In the genomic region with DNA sequence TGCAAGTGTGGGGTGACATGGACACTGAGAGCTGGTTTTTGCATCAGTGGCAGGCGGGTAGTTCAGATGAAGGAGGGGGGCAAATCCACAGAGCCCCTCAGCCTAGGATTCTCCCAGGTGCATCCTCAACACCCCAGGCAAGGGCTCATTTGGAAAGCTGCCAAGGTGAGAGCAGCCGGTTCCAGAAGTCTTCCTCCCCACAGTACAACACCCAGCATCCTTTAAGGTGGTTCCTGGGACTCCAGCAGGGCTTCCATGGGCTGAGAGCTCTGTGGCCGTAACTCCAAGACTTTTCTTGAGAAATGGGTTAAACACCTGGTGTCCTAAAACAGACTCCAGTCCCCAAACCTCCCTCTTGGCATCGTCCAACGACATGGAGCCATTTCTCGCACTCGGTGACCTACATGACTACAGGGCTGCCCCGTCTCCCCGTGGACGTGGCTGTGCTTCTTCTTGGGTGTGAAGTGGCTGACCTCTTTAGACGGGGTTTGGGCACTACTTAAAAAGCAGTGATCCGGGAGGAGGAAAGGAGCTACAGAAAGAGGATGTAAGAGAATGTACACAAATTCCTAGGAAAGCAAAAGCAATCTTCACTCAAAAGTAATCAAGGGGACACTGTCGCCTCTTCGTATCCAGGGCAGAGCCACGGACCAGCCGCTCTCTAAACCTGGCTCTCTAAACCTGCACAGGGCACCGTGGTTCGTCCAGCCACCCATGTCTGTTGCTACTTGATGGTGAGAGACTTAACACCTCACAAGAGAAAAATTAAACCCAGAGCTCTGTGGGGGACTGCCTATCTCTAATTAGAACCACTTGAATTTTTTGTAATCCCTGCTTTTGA, we compare ENCODE assay signal across 9 cellular contexts. TPM values are rescaled to one million over a fixed set of nuclear protein-coding genes. Genes with fewer than 3 reads are reported as not detected.
DNase-seq lines count a peak whose midpoint lies in the region; ATAC-seq and TF ChIP-seq lines count a peak whose summit lies in the region.
"Had no signal": no experiment of that assay in that cellular context is flagged by ENCODE, and none has a peak within 500 bp of the region (broad histone marks: within the 10 kb centered on the region; RNA-seq: fewer than 3 reads in every experiment).

No MANE protein-coding gene starts in this region.

- H3K9me3 ChIP-seq in A673 (ENCODE audit: low read depth, low read length, poor library complexity, severe bottlenecking) (no peaks in the 10 kb centered on the region), lower lobe of right lung (no peaks in the 10 kb centered on the region)

- ATAC-seq in activated naive CD4-positive, alpha-beta T cell treated with anti-CD3 and anti-CD28 coated beads, Interleukin-2, amount 50 U/mL, for 72 hours, result no peak
- ATAC-seq in lower lobe of right lung (no peak), HG02588 (IDR thresholded peaks at IDR 0.05; ENCODE audit: unreplicated experiment) (no peak)

- BruUV-seq in A673 (replicated peaks; lab: Mats Ljungman, UMichigan), result no TSS peak

- TF ChIP-seq CTCF in A673 (conservative IDR thresholded peaks at IDR 0.05; ENCODE audit: low read depth, low read length) (no peak), lower lobe of right lung (IDR thresholded peaks at IDR 0.05) (no peak)

- peaks cover 6% of the 10 kb centered on the region for H3K36me3 ChIP-seq in A673 (ENCODE audit: insufficient read depth, low read length, poor library complexity, severe bottlenecking)
- H3K36me3 ChIP-seq in lower lobe of right lung, result peaks cover 10% of the 10 kb centered on the region

- no peak for DNase-seq in A673 (ENCODE audit: low spot score)
- peak; percentile 22 for DNase-seq in COR-L47 (lab: John Stamatoyannopoulos, UW)
- no peak for DNase-seq in activated naive CD4-positive, alpha-beta T cell treated with anti-CD3 and anti-CD28 coated beads, Interleukin-2, amount 50 U/mL, for 72 hours (ENCODE audit: low spot score in 2 of 2)
- peak; percentile 39 for DNase-seq in lower lobe of right lung
- no peak for DNase-seq in DMS53 treated with DMSO at 0.1 percent for 48 hours (lab: John Stamatoyannopoulos, UW; ENCODE audit: unreplicated experiment)
- DNase-seq in stimulated activated CD4-positive, alpha-beta T cell treated with anti-CD3 and anti-CD28 coated beads, Interleukin-1b, Interleukin-23, amount 100 ng/mL, for 48 hours, result no peak
- no peak for DNase-seq in AG20443 (ENCODE audit: low spot score)
- DNase-seq: NCI-H146 had no signal

- intact Hi-C loops in A673 (cut with micrococcal nuclease; ENCODE audit: unreplicated experiment) (no loop called here), lower lobe of right lung (cut with DNase I) (no loop called here)

- H3K27me3 ChIP-seq in A673 (replicated peaks; ENCODE audit: insufficient read depth, low read depth, low read length, poor library complexity), result no peaks in the 10 kb centered on the region
- no peaks in the 10 kb centered on the region for H3K27me3 ChIP-seq in lower lobe of right lung (ENCODE audit: low read depth)

- H3K4me1 ChIP-seq in A673 (ENCODE audit: insufficient read depth, low read length, poor library complexity, severe bottlenecking) (peaks cover 60% of the 10 kb centered on the region), lower lobe of right lung (peaks cover 91% of the 10 kb centered on the region)

- POLR2A ChIA-PET in A673 (lab: Charles Lee; ENCODE audit: low non-redundant PET), result no interaction called here

- peak overlapping the region; percentile 86 to 98 for H3K27ac Mint-ChIP-seq in activated naive CD4-positive, alpha-beta T cell treated with anti-CD3 and anti-CD28 coated beads, Interleukin-2, amount 50 U/mL, for 72 hours

- H3K9me3 Mint-ChIP-seq in activated naive CD4-positive, alpha-beta T cell treated with anti-CD3 and anti-CD28 coated beads, Interleukin-2, amount 50 U/mL, for 72 hours, result no peaks in the 10 kb centered on the region

- H3K36me3 Mint-ChIP-seq in activated naive CD4-positive, alpha-beta T cell treated with anti-CD3 and anti-CD28 coated beads, Interleukin-2, amount 50 U/mL, for 72 hours, result peaks cover 27 to 41% of the 10 kb centered on the region in 2 donors

- CTCF ChIA-PET in A673 (lab: Charles Lee), result interaction anchor here (0.9 to 1.3 kb wide), 2 partner anchors 15 to 148 kb away, joined by 3 read pairs; no protein-coding TSS in a partner anchor

- H3K27ac ChIP-seq in A673 (ENCODE audit: low read depth, low read length, poor library complexity, severe bottlenecking) (peak overlapping the region; percentile 66), lower lobe of right lung (peak overlapping the region; percentile 61)

- H3K4me3 ChIP-seq in A673 (ENCODE audit: low read depth, low read length, poor library complexity, severe bottlenecking) (no peak overlapping the region), lower lobe of right lung (no peak overlapping the region)

RNA-seq across cellular contexts. Expression of a gene that starts 25.5 kb away (rescaled TPM):
- total RNA-seq in A673 (2021), result 126 and 130 TPM in 2 replicates
- total RNA-seq in activated naive CD4-positive, alpha-beta T cell treated with anti-CD3 and anti-CD28 coated beads, Interleukin-2, amount 50 U/mL, for 72 hours, result 100 to 1,000 TPM in 1 of 2 donors, 10 to 100 TPM in 1; 89.6 to 112 TPM
- total RNA-seq in lower lobe of right lung, result 70.8 TPM

RNA-seq across cellular contexts. Expression of a gene that starts 38.4 kb away (rescaled TPM):
- total RNA-seq in A673 (2021) (0.92 and 1.7 TPM in 2 replicates), lower lobe of right lung (76.7 TPM)
- 1 to 10 TPM; 5.1 to 6.0 TPM for total RNA-seq in activated naive CD4-positive, alpha-beta T cell treated with anti-CD3 and anti-CD28 coated beads, Interleukin-2, amount 50 U/mL, for 72 hours

RNA-seq across cellular contexts. Expression of a gene that starts 47.7 kb away (rescaled TPM):
- total RNA-seq in A673 (2021) (0.67 and 1.7 TPM in 2 replicates), lower lobe of right lung (8.1 TPM)
- 1 to 10 TPM; 3.8 to 3.9 TPM for total RNA-seq in activated naive CD4-positive, alpha-beta T cell treated with anti-CD3 and anti-CD28 coated beads, Interleukin-2, amount 50 U/mL, for 72 hours

RNA-seq across cellular contexts. Expression of a gene that starts 48.8 kb away (rescaled TPM):
- total RNA-seq in A673 (2021) (290 and 298 TPM in 2 replicates), lower lobe of right lung (150 TPM)
- total RNA-seq in activated naive CD4-positive, alpha-beta T cell treated with anti-CD3 and anti-CD28 coated beads, Interleukin-2, amount 50 U/mL, for 72 hours, result 100 to 1,000 TPM; 206 to 224 TPM

Comparison
In these comparisons a context has a peak if more than half of its experiments do, and no peak if none do; other contexts are left out.
1. DNase-seq: peak in COR-L47 (single experiment) and lower lobe of right lung (single experiment); none in A673 (single experiment), activated naive CD4-positive, alpha-beta T cell treated with anti-CD3 and anti-CD28 coated beads, Interleukin-2, amount 50 U/mL, for 72 hours (0 of 2), DMS53 treated with DMSO at 0.1 percent for 48 hours (single experiment), stimulated activated CD4-positive, alpha-beta T cell treated with anti-CD3 and anti-CD28 coated beads, Interleukin-1b, Interleukin-23, amount 100 ng/mL, for 48 hours (single experiment) and AG20443 (single experiment).
2. RNA of a gene that starts 38.4 kb away (total RNA-seq): 76.7 TPM in lower lobe of right lung (single experiment); 5.1 to 6.0 TPM in activated naive CD4-positive, alpha-beta T cell treated with anti-CD3 and anti-CD28 coated beads, Interleukin-2, amount 50 U/mL, for 72 hours and 0.92 to 1.7 TPM in A673; every median in the first group is over 10 times any median in the second.